In genomic region chr9:3659647-3660046, GRCh38 we compare ENCODE assay signal across 32 cellular contexts.
"Had no signal": no experiment of that assay in that cellular context is flagged by ENCODE, and none has a peak within 500 bp of the region (broad histone marks: within the 10 kb centered on the region; RNA-seq: fewer than 3 reads in every experiment).

No MANE protein-coding gene starts in this region.

- ATAC-seq: activated CD4-positive, alpha-beta T cell treated with anti-CD3 and anti-CD28 coated beads for 36 hours; activated CD4-positive, CD25-positive, alpha-beta regulatory T cell treated with anti-CD3 and anti-CD28 coated beads, Interleukin-2, amount 50 U/mL, for 24 hours; activated CD8-positive, alpha-beta T cell treated with anti-CD3 and anti-CD28 coated beads for 36 hours; activated naive CD4-positive, alpha-beta T cell treated with anti-CD3 and anti-CD28 coated beads, Interleukin-2, amount 50 U/mL, for 72 hours; activated T-cell treated with anti-CD3 and anti-CD28 coated beads, Interleukin-2, amount 50 U/mL, for 4 hours; activated T-cell treated with anti-CD3 and anti-CD28 coated beads, Interleukin-2, amount 50 U/mL, for 72 hours; activated T-helper 17 cell treated with anti-CD3 and anti-CD28 coated beads, Interleukin-2, amount 50 U/mL, for 72 hours had no signal

- FAIRE-seq: bronchial epithelial cell, TTC549 had no signal

- H3K27ac ChIP-seq: adrenal gland, ascending aorta, cardiac muscle cell, VCaP had no signal

- H3K27me3 ChIP-seq: adrenal gland, ascending aorta, cardiac muscle cell had no signal

- H3K4me1 ChIP-seq: ascending aorta had no signal

- DNase-seq: activated CD4-positive, alpha-beta memory T cell treated with anti-CD3 and anti-CD28 coated beads for 36 hours; activated CD4-positive, alpha-beta T cell treated with anti-CD3 and anti-CD28 coated beads for 1 hour; activated CD4-positive, alpha-beta T cell treated with anti-CD3 and anti-CD28 coated beads for 36 hours; activated CD4-positive, alpha-beta T cell treated with anti-CD3 and anti-CD28 coated beads for 48 hours; activated CD4-positive, alpha-beta T cell treated with anti-CD3 and anti-CD28 coated beads, Interleukin-2, amount 10 ng/mL, durations not matched to agents 7 days and 5 days; activated CD4-positive, CD25-positive, alpha-beta regulatory T cell; activated CD8-positive, alpha-beta memory T cell treated with anti-CD3 and anti-CD28 coated beads, Interleukin-2, amount 50 U/mL, for 4 hours; activated CD8-positive, alpha-beta T cell treated with anti-CD3 and anti-CD28 coated beads for 36 hours; activated effector memory CD4-positive, alpha-beta T cell treated with anti-CD3 and anti-CD28 coated beads, Interleukin-2, amount 50 U/mL, for 16 hours; activated gamma-delta T cell treated with Interleukin-2 at 50 U/mL for 16 hours; activated naive CD4-positive, alpha-beta T cell; activated naive CD4-positive, alpha-beta T cell treated with anti-CD3 and anti-CD28 coated beads for 36 hours; activated naive CD4-positive, alpha-beta T cell treated with anti-CD3 and anti-CD28 coated beads, Interleukin-2, amount 50 U/mL, for 16 hours; activated naive CD8-positive, alpha-beta T cell treated with anti-CD3 and anti-CD28 coated beads for 36 hours; activated T-cell treated with anti-CD3 and anti-CD28 coated beads for 4 hours; activated T-cell treated with anti-CD3 and anti-CD28 coated beads, Interleukin-2, amount 50 U/mL, for 1 hour; activated T-cell treated with anti-CD3 and anti-CD28 coated beads, Interleukin-2, amount 50 U/mL, for 4 hours; activated T-cell treated with anti-CD3 and anti-CD28 coated beads, Interleukin-2, amount 50 U/mL, for 72 hours; adrenal gland; amniotic stem cell; cerebellar nuclear complex; T-helper 1 cell; T-helper 2 cell; T-helper 9 cell had no signal

- H3K9me3 ChIP-seq: adrenal gland, ascending aorta had no signal

- H3K4me3 ChIP-seq: adrenal gland, ascending aorta, cardiac muscle cell had no signal

- H3K36me3 ChIP-seq: adrenal gland, ascending aorta, cardiac muscle cell had no signal
